9 cellular contexts compared by ENCODE assay signal in genomic region chr15:62188744-62189143, GRCh38. TPM values are rescaled to one million over a fixed set of nuclear protein-coding genes. Genes with fewer than 3 reads are reported as not detected.
"Had no signal": no experiment of that assay in that cellular context is flagged by ENCODE, and none has a peak within 500 bp of the region (broad histone marks: within the 10 kb centered on the region; RNA-seq: fewer than 3 reads in every experiment).

No MANE protein-coding gene starts in this region.

- H3K9ac ChIP-seq: GM23248 had no signal

- H2AFZ ChIP-seq: GM23248 had no signal

- H3K27ac ChIP-seq: GM23248, HL-60 had no signal

- DNase-seq: GM23248, H9, HCEC 1CT, KG1 had no signal

- FAIRE-seq: H1, H54 had no signal

- H3K4me3 ChIP-seq: GM23248 had no signal

RNA-seq across cellular contexts. Expression of gene C2CD4B, which starts 23.7 kb away (rescaled TPM):
- total RNA-seq: GM23248, HT1080 had no signal
- polyA plus RNA-seq: GM23248, IgD-negative memory B cell had no signal
